ENCODE assay signal across 20 cellular contexts in genomic region chr19:49481020-49481683, GRCh38. TPM values are rescaled to one million over a fixed set of nuclear protein-coding genes. Genes with fewer than 3 reads are reported as not detected.
DNase-seq lines count a peak whose midpoint lies in the region; ATAC-seq, FAIRE-seq and TF ChIP-seq lines count a peak whose summit lies in the region.
"Had no signal": no experiment of that assay in that cellular context is flagged by ENCODE, and none has a peak within 500 bp of the region (broad histone marks: within the 10 kb centered on the region; RNA-seq: fewer than 3 reads in every experiment).

No MANE protein-coding gene starts in this region.

- in situ Hi-C loops in HepG2 (cut with HindIII; ENCODE audit: extremely low pct_ligation_motif_present, low pct_unique_long_range_greater_than_20kb): no loop called here

- TF ChIP-seq RAD21 in HepG2 (CRISPR knock-in tag; IDR thresholded peaks at IDR 0.05): no peak

- H3K4me3 Mint-ChIP-seq in T-helper 2 cell treated with Interferon-gamma antibody and Interleukin-4, amounts not matched to agents 5 μg/mL and 100 μg/mL, for 36 hours: no peak overlapping the region
- H3K4me3 Mint-ChIP-seq: mesothelial cell of epicardium; stimulated activated naive B cell treated with anti-CD40 and anti-IgM and Interleukin-4, amounts not matched to agents 10 μg/mL and 1 μg/mL and 100 μg/mL, for 72 hours; type B pancreatic cell had no signal

- DNase-seq in T-helper 2 cell treated with Interferon-gamma antibody and Interleukin-4, amounts not matched to agents 5 μg/mL and 100 μg/mL, for 36 hours (ENCODE audit: low spot score): no peak
- DNase-seq in T-helper 2 cell: no peak
- DNase-seq in RWPE1 (ENCODE audit: low spot score): no peak
- DNase-seq in HepG2 (ENCODE audit: low spot score): no peak
- DNase-seq in AML-193 (lab: John Stamatoyannopoulos, UW): no peak
- no peak for DNase-seq in SW480 (ENCODE audit: low spot score)
- DNase-seq: 8988T; body of pancreas; DMS153; left colon; NCI-H1436; SK-N-SH; stimulated activated naive B cell treated with anti-CD40 and anti-IgM and Interleukin-4, amounts not matched to agents 10 μg/mL and 1 μg/mL and 100 μg/mL, for 72 hours had no signal

- H3K36me3 ChIP-seq in HepG2 (replicated peaks in 1 of 2; ENCODE audit: control insufficient read depth in 1 of 2, insufficient read depth in 2 of 2, low read length in 2 of 2): no peaks in the 10 kb centered on the region
- H3K36me3 ChIP-seq: BLaER1, neutrophil had no signal

- H3K9me3 ChIP-seq in HepG2 (ENCODE audit: low read length): no peaks in the 10 kb centered on the region
- H3K9me3 ChIP-seq: BLaER1, body of pancreas, neutrophil, SK-N-SH had no signal

- no peak for TF ChIP-seq EP300 in HepG2 (IDR thresholded peaks at IDR 0.05; ENCODE audit: low read depth in 2 of 2, low read length in 2 of 2)
- TF ChIP-seq EP300 in HepG2 (CRISPR knock-in tag; IDR thresholded peaks at IDR 0.05; ENCODE audit: borderline replicate concordance): no peak

- H3K27me3 Mint-ChIP-seq in T-helper 2 cell treated with Interferon-gamma antibody and Interleukin-4, amounts not matched to agents 5 μg/mL and 100 μg/mL, for 36 hours (ENCODE audit: low read depth): no peaks in the 10 kb centered on the region
- H3K27me3 Mint-ChIP-seq: stimulated activated naive B cell treated with anti-CD40 and anti-IgM and Interleukin-4, amounts not matched to agents 10 μg/mL and 1 μg/mL and 100 μg/mL, for 72 hours had no signal

- ATAC-seq in HepG2: peak; percentile 16; the same call in 1 of the 3 replicates
- ATAC-seq: body of pancreas; left colon; stimulated activated naive B cell treated with anti-CD40 and anti-IgM and Interleukin-4, amounts not matched to agents 10 μg/mL and 1 μg/mL and 100 μg/mL, for 72 hours had no signal

- H4K20me1 ChIP-seq in HepG2 (ENCODE audit: insufficient read depth, low read length): no peaks in the 10 kb centered on the region
- H4K20me1 ChIP-seq: BLaER1 had no signal

- no peak overlapping the region for H3K4me3 ChIP-seq in HepG2 (replicated peaks in 1 of 3; ENCODE audit: insufficient read depth in 1 of 3, low read depth in 2 of 3, low read length in 3 of 3)
- H3K4me3 ChIP-seq: BLaER1, body of pancreas, coronary artery had no signal

- no peaks in the 10 kb centered on the region for H3K79me2 ChIP-seq in HepG2 (ENCODE audit: insufficient read depth, low read length)

- H3K9ac ChIP-seq in HepG2 (ENCODE audit: insufficient read depth, low read depth, low read length): peak overlapping the region; percentile 13; the same call in 1 of the 2 replicates
- H3K9ac ChIP-seq: BLaER1, SK-N-SH had no signal

- no peaks in the 10 kb centered on the region; a peak in 1 of 5 replicates for H3K27me3 ChIP-seq in HepG2 (ENCODE audit: control insufficient read depth in 1 of 2, insufficient read depth in 2 of 2, low read length in 2 of 2)
- H3K27me3 ChIP-seq: BLaER1, body of pancreas, neutrophil had no signal

- TF ChIP-seq CTCF in RWPE1 (conservative IDR thresholded peaks at IDR 0.05; ENCODE audit: low read depth) (no peak), HepG2 (CRISPR knock-in tag; IDR thresholded peaks at IDR 0.05) (peak; percentile 24; the same call in 1 of the 2 replicates)

- TF ChIP-seq POLR2A in HepG2 (IDR thresholded peaks at IDR 0.05; ENCODE audit: insufficient read depth in 1 of 2, low read depth in 2 of 2, low read length in 2 of 2): no peak

- H3K9me3 Mint-ChIP-seq in T-helper 2 cell treated with Interferon-gamma antibody and Interleukin-4, amounts not matched to agents 5 μg/mL and 100 μg/mL, for 36 hours: no peaks in the 10 kb centered on the region
- H3K9me3 Mint-ChIP-seq: mesothelial cell of epicardium; stimulated activated naive B cell treated with anti-CD40 and anti-IgM and Interleukin-4, amounts not matched to agents 10 μg/mL and 1 μg/mL and 100 μg/mL, for 72 hours; type B pancreatic cell had no signal

- CTCF ChIA-PET in RWPE1 (lab: Yijun Ruan, JAX): interaction anchor here (0.8 kb wide), 1 partner anchor 8 kb away, joined by 4 read pairs; no protein-coding TSS in a partner anchor
- CTCF ChIA-PET in HepG2 (lab: Yijun Ruan, JAX; ENCODE audit: low intra/inter-chr PET ratio, low total read pairs): no interaction called here

- BruUV-seq in HepG2 (replicated peaks; lab: Mats Ljungman, UMichigan): no TSS peak

- peak overlapping the region; percentile 62 for H3K27ac Mint-ChIP-seq in T-helper 2 cell treated with Interferon-gamma antibody and Interleukin-4, amounts not matched to agents 5 μg/mL and 100 μg/mL, for 36 hours
- H3K27ac Mint-ChIP-seq: mesothelial cell of epicardium; stimulated activated naive B cell treated with anti-CD40 and anti-IgM and Interleukin-4, amounts not matched to agents 10 μg/mL and 1 μg/mL and 100 μg/mL, for 72 hours; type B pancreatic cell had no signal

- H2AFZ ChIP-seq in HepG2 (ENCODE audit: low read length): no peak overlapping the region

- POLR2A ChIA-PET in RWPE1 (lab: Yijun Ruan, JAX; ENCODE audit: low non-redundant PET): no interaction called here
- POLR2A ChIA-PET in HepG2 (lab: Yijun Ruan, JAX): interaction anchor here (1.6 to 1.8 kb wide), 2 partner anchors 15 to 28 kb away, joined by 5 to 6 read pairs; partner anchors contain the start of genes ALDH16A1 and RPS11

- peaks cover 5% of the 10 kb centered on the region for H3K4me1 Mint-ChIP-seq in T-helper 2 cell treated with Interferon-gamma antibody and Interleukin-4, amounts not matched to agents 5 μg/mL and 100 μg/mL, for 36 hours (ENCODE audit: low read depth)

- intact Hi-C loops in HepG2 (cut with micrococcal nuclease; ENCODE audit: unreplicated experiment): no loop called here

- H3K4me2 ChIP-seq in HepG2 (ENCODE audit: low read depth, low read length): no peak overlapping the region
- H3K4me2 ChIP-seq: BLaER1, SK-N-SH had no signal

- no peak for FAIRE-seq in HepG2 (lab: Jason Lieb, UNC)
- FAIRE-seq: frontal cortex, RCC 7860 had no signal

- H3K36me3 Mint-ChIP-seq in T-helper 2 cell treated with Interferon-gamma antibody and Interleukin-4, amounts not matched to agents 5 μg/mL and 100 μg/mL, for 36 hours (ENCODE audit: low read depth): peaks cover 44% of the 10 kb centered on the region
- H3K36me3 Mint-ChIP-seq: mesothelial cell of epicardium, type B pancreatic cell had no signal

- peaks cover 29% of the 10 kb centered on the region for H3K4me1 ChIP-seq in HepG2 (ENCODE audit: insufficient read depth, low read length)
- H3K4me1 ChIP-seq: body of pancreas had no signal

- 68% methylated on average over 7 of the region's 7 CpGs for WGBS in HepG2 (ENCODE audit: low lambda C conversion rate)

- H3K27ac ChIP-seq in RWPE1: peak overlapping the region; percentile 20
- H3K27ac ChIP-seq in HepG2 (ENCODE audit: extremely low read length, insufficient read depth, low read length): peak overlapping the region; percentile 38
- H3K27ac ChIP-seq: BLaER1, body of pancreas, coronary artery, neutrophil had no signal

RNA-seq across cellular contexts. Expression of gene RPL13A, which starts 6.3 kb away (rescaled TPM):
- total RNA-seq in HepG2 (2016; rRNA removed; fragmentation: Illumina TruSeq; extraction: Trizol): 2,601 and 3,137 TPM in 2 replicates
- total RNA-seq in HepG2 (2016; cell fraction: cytosol; rRNA removed; fragmentation: Illumina TruSeq; extraction: Trizol; ENCODE audit: low read depth): 4,258 and 4,636 TPM in 2 replicates
- total RNA-seq in HepG2 (2016; cell fraction: insoluble cytoplasmic fraction; rRNA removed; fragmentation: Illumina TruSeq; extraction: Trizol): 2,656 and 3,295 TPM in 2 replicates
- 7,013 and 7,095 TPM in 2 replicates for total RNA-seq in HepG2 (2016; cell fraction: membrane; rRNA removed; fragmentation: Illumina TruSeq; extraction: Trizol)
- 1,096 and 1,183 TPM in 2 replicates for total RNA-seq in HepG2 (2016; cell fraction: nucleus; rRNA removed; fragmentation: Illumina TruSeq; extraction: Trizol)
- 3,407 and 3,954 TPM in 2 replicates for polyA plus RNA-seq in HepG2 (2011; rRNA removed)
- 2,986 and 5,309 TPM in 2 replicates for polyA plus RNA-seq in HepG2 (2011; cell fraction: cytosol; rRNA removed)
- polyA plus RNA-seq in HepG2 (2011; cell fraction: nucleus; rRNA removed): 2,708 and 2,782 TPM in 2 replicates
- polyA plus RNA-seq in HepG2 (2012): 2,954 and 4,264 TPM in 2 replicates
- 5,376 and 5,987 TPM in 2 replicates for polyA plus RNA-seq in HepG2 (2016; cell fraction: cytosol; fragmentation: Illumina TruSeq; extraction: Trizol; ENCODE audit: low read depth)
- polyA plus RNA-seq in HepG2 (2016; cell fraction: insoluble cytoplasmic fraction; fragmentation: Illumina TruSeq; extraction: Trizol; ENCODE audit: low read depth): 3,762 and 3,802 TPM in 2 replicates
- 7,707 and 8,057 TPM in 2 replicates for polyA plus RNA-seq in HepG2 (2016; cell fraction: membrane; fragmentation: Illumina TruSeq; extraction: Trizol; ENCODE audit: low read depth)
- 2,294 and 2,333 TPM in 2 replicates for polyA plus RNA-seq in HepG2 (2016; cell fraction: nucleus; fragmentation: Illumina TruSeq; extraction: Trizol; ENCODE audit: insufficient read depth, low read depth)
- 2,394 and 2,613 TPM in 2 replicates for polyA minus RNA-seq in HepG2 (2011; rRNA and poly(A)+ RNA removed; ENCODE audit: low replicate concordance)
- polyA minus RNA-seq in HepG2 (2011; cell fraction: cytosol; rRNA and poly(A)+ RNA removed): 898 and 937 TPM in 2 replicates
- 1,540 and 1,647 TPM in 2 replicates for polyA minus RNA-seq in HepG2 (2011; cell fraction: nucleus; rRNA and poly(A)+ RNA removed)

RNA-seq across cellular contexts. Expression of gene FLT3LG, which starts 7.1 kb away (rescaled TPM):
- total RNA-seq in HepG2 (2016; rRNA removed; fragmentation: Illumina TruSeq; extraction: Trizol): 0.58 and 1.5 TPM in 2 replicates
- 2.3 and 2.9 TPM in 2 replicates for total RNA-seq in HepG2 (2016; cell fraction: cytosol; rRNA removed; fragmentation: Illumina TruSeq; extraction: Trizol; ENCODE audit: low read depth)
- total RNA-seq in HepG2 (2016; cell fraction: insoluble cytoplasmic fraction; rRNA removed; fragmentation: Illumina TruSeq; extraction: Trizol): 0.67 and 1.4 TPM in 2 replicates
- total RNA-seq in HepG2 (2016; cell fraction: membrane; rRNA removed; fragmentation: Illumina TruSeq; extraction: Trizol): 2.2 and 2.3 TPM in 2 replicates
- total RNA-seq in HepG2 (2016; cell fraction: nucleus; rRNA removed; fragmentation: Illumina TruSeq; extraction: Trizol): 1.3 and 2.9 TPM in 2 replicates
- polyA plus RNA-seq in HepG2 (2011; rRNA removed): 2.6 and 3.0 TPM in 2 replicates
- 1.1 and 1.7 TPM in 2 replicates for polyA plus RNA-seq in HepG2 (2011; cell fraction: cytosol; rRNA removed)
- polyA plus RNA-seq in HepG2 (2011; cell fraction: nucleus; rRNA removed): 5.2 and 6.9 TPM in 2 replicates
- 2.0 and 4.6 TPM in 2 replicates for polyA plus RNA-seq in HepG2 (2012)
- polyA plus RNA-seq in HepG2 (2016; cell fraction: cytosol; fragmentation: Illumina TruSeq; extraction: Trizol; ENCODE audit: low read depth): 4.2 and 4.4 TPM in 2 replicates
- 2.3 and 2.4 TPM in 2 replicates for polyA plus RNA-seq in HepG2 (2016; cell fraction: insoluble cytoplasmic fraction; fragmentation: Illumina TruSeq; extraction: Trizol; ENCODE audit: low read depth)
- 2.5 and 3.6 TPM in 2 replicates for polyA plus RNA-seq in HepG2 (2016; cell fraction: membrane; fragmentation: Illumina TruSeq; extraction: Trizol; ENCODE audit: low read depth)
- 7.4 and 8.8 TPM in 2 replicates for polyA plus RNA-seq in HepG2 (2016; cell fraction: nucleus; fragmentation: Illumina TruSeq; extraction: Trizol; ENCODE audit: insufficient read depth, low read depth)
- 1.2 and 1.7 TPM in 2 replicates for polyA minus RNA-seq in HepG2 (2011; rRNA and poly(A)+ RNA removed; ENCODE audit: low replicate concordance)
- 0.79 and 2.5 TPM in 2 replicates for polyA minus RNA-seq in HepG2 (2011; cell fraction: cytosol; rRNA and poly(A)+ RNA removed)
- polyA minus RNA-seq in HepG2 (2011; cell fraction: nucleus; rRNA and poly(A)+ RNA removed): 0.90 and 1.1 TPM in 2 replicates

RNA-seq across cellular contexts. Expression of gene RPS11, which starts 15.1 kb away (rescaled TPM):
- 2,345 and 2,734 TPM in 2 replicates for total RNA-seq in HepG2 (2016; rRNA removed; fragmentation: Illumina TruSeq; extraction: Trizol)
- 3,922 and 3,962 TPM in 2 replicates for total RNA-seq in HepG2 (2016; cell fraction: cytosol; rRNA removed; fragmentation: Illumina TruSeq; extraction: Trizol; ENCODE audit: low read depth)
- total RNA-seq in HepG2 (2016; cell fraction: insoluble cytoplasmic fraction; rRNA removed; fragmentation: Illumina TruSeq; extraction: Trizol): 2,320 and 2,893 TPM in 2 replicates
- total RNA-seq in HepG2 (2016; cell fraction: membrane; rRNA removed; fragmentation: Illumina TruSeq; extraction: Trizol): 5,292 and 5,634 TPM in 2 replicates
- total RNA-seq in HepG2 (2016; cell fraction: nucleus; rRNA removed; fragmentation: Illumina TruSeq; extraction: Trizol): 817 and 896 TPM in 2 replicates
- 2,839 and 2,896 TPM in 2 replicates for polyA plus RNA-seq in HepG2 (2011; rRNA removed)
- 6,087 and 6,094 TPM in 2 replicates for polyA plus RNA-seq in HepG2 (2011; cell fraction: cytosol; rRNA removed)
- 1,822 and 1,919 TPM in 2 replicates for polyA plus RNA-seq in HepG2 (2011; cell fraction: nucleus; rRNA removed)
- 3,444 and 3,595 TPM in 2 replicates for polyA plus RNA-seq in HepG2 (2012)
- 4,821 and 5,462 TPM in 2 replicates for polyA plus RNA-seq in HepG2 (2016; cell fraction: cytosol; fragmentation: Illumina TruSeq; extraction: Trizol; ENCODE audit: low read depth)
- 3,269 and 3,282 TPM in 2 replicates for polyA plus RNA-seq in HepG2 (2016; cell fraction: insoluble cytoplasmic fraction; fragmentation: Illumina TruSeq; extraction: Trizol; ENCODE audit: low read depth)
- polyA plus RNA-seq in HepG2 (2016; cell fraction: membrane; fragmentation: Illumina TruSeq; extraction: Trizol; ENCODE audit: low read depth): 6,240 and 6,461 TPM in 2 replicates
- polyA plus RNA-seq in HepG2 (2016; cell fraction: nucleus; fragmentation: Illumina TruSeq; extraction: Trizol; ENCODE audit: insufficient read depth, low read depth): 1,822 and 1,918 TPM in 2 replicates
- polyA minus RNA-seq in HepG2 (2011; rRNA and poly(A)+ RNA removed; ENCODE audit: low replicate concordance): 1,415 and 1,765 TPM in 2 replicates
- polyA minus RNA-seq in HepG2 (2011; cell fraction: cytosol; rRNA and poly(A)+ RNA removed): 470 and 550 TPM in 2 replicates
- 202 and 266 TPM in 2 replicates for polyA minus RNA-seq in HepG2 (2011; cell fraction: nucleus; rRNA and poly(A)+ RNA removed)

RNA-seq across cellular contexts. Expression of gene ALDH16A1, which starts 28.1 kb away (rescaled TPM):
- 29.6 and 34.9 TPM in 2 replicates for total RNA-seq in HepG2 (2016; rRNA removed; fragmentation: Illumina TruSeq; extraction: Trizol)
- total RNA-seq in HepG2 (2016; cell fraction: cytosol; rRNA removed; fragmentation: Illumina TruSeq; extraction: Trizol; ENCODE audit: low read depth): 2.5 and 3.4 TPM in 2 replicates
- total RNA-seq in HepG2 (2016; cell fraction: insoluble cytoplasmic fraction; rRNA removed; fragmentation: Illumina TruSeq; extraction: Trizol): 27.6 and 38.2 TPM in 2 replicates
- total RNA-seq in HepG2 (2016; cell fraction: membrane; rRNA removed; fragmentation: Illumina TruSeq; extraction: Trizol): 6.3 and 7.8 TPM in 2 replicates
- total RNA-seq in HepG2 (2016; cell fraction: nucleus; rRNA removed; fragmentation: Illumina TruSeq; extraction: Trizol): 15.0 and 23.1 TPM in 2 replicates
- polyA plus RNA-seq in HepG2 (2011; rRNA removed): 8.4 and 9.2 TPM in 2 replicates
- 6.8 and 16.2 TPM in 2 replicates for polyA plus RNA-seq in HepG2 (2011; cell fraction: cytosol; rRNA removed)
- polyA plus RNA-seq in HepG2 (2011; cell fraction: nucleus; rRNA removed): 31.7 and 40.0 TPM in 2 replicates
- polyA plus RNA-seq in HepG2 (2012): 7.6 and 9.2 TPM in 2 replicates
- polyA plus RNA-seq in HepG2 (2016; cell fraction: cytosol; fragmentation: Illumina TruSeq; extraction: Trizol; ENCODE audit: low read depth): 1.7 and 2.8 TPM in 2 replicates
- 25.4 and 29.9 TPM in 2 replicates for polyA plus RNA-seq in HepG2 (2016; cell fraction: insoluble cytoplasmic fraction; fragmentation: Illumina TruSeq; extraction: Trizol; ENCODE audit: low read depth)
- polyA plus RNA-seq in HepG2 (2016; cell fraction: membrane; fragmentation: Illumina TruSeq; extraction: Trizol; ENCODE audit: low read depth): 3.2 and 4.3 TPM in 2 replicates
- 40.8 and 41.9 TPM in 2 replicates for polyA plus RNA-seq in HepG2 (2016; cell fraction: nucleus; fragmentation: Illumina TruSeq; extraction: Trizol; ENCODE audit: insufficient read depth, low read depth)
- 16.3 and 53.3 TPM in 2 replicates for polyA minus RNA-seq in HepG2 (2011; rRNA and poly(A)+ RNA removed; ENCODE audit: low replicate concordance)
- polyA minus RNA-seq in HepG2 (2011; cell fraction: cytosol; rRNA and poly(A)+ RNA removed): 13.7 and 17.8 TPM in 2 replicates
- polyA minus RNA-seq in HepG2 (2011; cell fraction: nucleus; rRNA and poly(A)+ RNA removed): 3.6 and 4.4 TPM in 2 replicates

RNA-seq across cellular contexts. Expression of gene PIH1D1, which starts 29.5 kb away (rescaled TPM):
- total RNA-seq in HepG2 (2016; rRNA removed; fragmentation: Illumina TruSeq; extraction: Trizol): 94.9 and 110 TPM in 2 replicates
- 60.4 and 74.8 TPM in 2 replicates for total RNA-seq in HepG2 (2016; cell fraction: cytosol; rRNA removed; fragmentation: Illumina TruSeq; extraction: Trizol; ENCODE audit: low read depth)
- 105 and 114 TPM in 2 replicates for total RNA-seq in HepG2 (2016; cell fraction: insoluble cytoplasmic fraction; rRNA removed; fragmentation: Illumina TruSeq; extraction: Trizol)
- 77.7 and 93.8 TPM in 2 replicates for total RNA-seq in HepG2 (2016; cell fraction: membrane; rRNA removed; fragmentation: Illumina TruSeq; extraction: Trizol)
- 75.2 and 89.0 TPM in 2 replicates for total RNA-seq in HepG2 (2016; cell fraction: nucleus; rRNA removed; fragmentation: Illumina TruSeq; extraction: Trizol)
- polyA plus RNA-seq in HepG2 (2011; rRNA removed): 126 and 137 TPM in 2 replicates
- polyA plus RNA-seq in HepG2 (2011; cell fraction: cytosol; rRNA removed): 117 and 150 TPM in 2 replicates
- polyA plus RNA-seq in HepG2 (2011; cell fraction: nucleus; rRNA removed): 281 and 313 TPM in 2 replicates
- polyA plus RNA-seq in HepG2 (2012): 108 and 121 TPM in 2 replicates
- polyA plus RNA-seq in HepG2 (2016; cell fraction: cytosol; fragmentation: Illumina TruSeq; extraction: Trizol; ENCODE audit: low read depth): 33.5 and 45.1 TPM in 2 replicates
- 86.6 and 90.0 TPM in 2 replicates for polyA plus RNA-seq in HepG2 (2016; cell fraction: insoluble cytoplasmic fraction; fragmentation: Illumina TruSeq; extraction: Trizol; ENCODE audit: low read depth)
- polyA plus RNA-seq in HepG2 (2016; cell fraction: membrane; fragmentation: Illumina TruSeq; extraction: Trizol; ENCODE audit: low read depth): 42.8 and 56.0 TPM in 2 replicates
- 175 and 195 TPM in 2 replicates for polyA plus RNA-seq in HepG2 (2016; cell fraction: nucleus; fragmentation: Illumina TruSeq; extraction: Trizol; ENCODE audit: insufficient read depth, low read depth)
- polyA minus RNA-seq in HepG2 (2011; rRNA and poly(A)+ RNA removed; ENCODE audit: low replicate concordance): 83.0 and 106 TPM in 2 replicates
- polyA minus RNA-seq in HepG2 (2011; cell fraction: cytosol; rRNA and poly(A)+ RNA removed): 40.9 and 42.6 TPM in 2 replicates
- 50.9 and 63.0 TPM in 2 replicates for polyA minus RNA-seq in HepG2 (2011; cell fraction: nucleus; rRNA and poly(A)+ RNA removed)
